Comparison of ENCODE assay signal across 1 cellular context in genomic region chr15:98721166-98721565, GRCh38.
TF ChIP-seq lines count a peak whose summit lies in the region.

No MANE protein-coding gene starts in this region.

TF ChIP-seq in GM23338, 12 proteins besides CTCF, POLR2A, EP300 and RAD21 (continued from another document):
- TF ChIP-seq ZNF462 (CRISPR knock-in tag; IDR thresholded peaks at IDR 0.05) (no peak), NANOG (IDR thresholded peaks at IDR 0.05; ENCODE audit: borderline replicate concordance) (no peak)
